In the genomic region with DNA sequence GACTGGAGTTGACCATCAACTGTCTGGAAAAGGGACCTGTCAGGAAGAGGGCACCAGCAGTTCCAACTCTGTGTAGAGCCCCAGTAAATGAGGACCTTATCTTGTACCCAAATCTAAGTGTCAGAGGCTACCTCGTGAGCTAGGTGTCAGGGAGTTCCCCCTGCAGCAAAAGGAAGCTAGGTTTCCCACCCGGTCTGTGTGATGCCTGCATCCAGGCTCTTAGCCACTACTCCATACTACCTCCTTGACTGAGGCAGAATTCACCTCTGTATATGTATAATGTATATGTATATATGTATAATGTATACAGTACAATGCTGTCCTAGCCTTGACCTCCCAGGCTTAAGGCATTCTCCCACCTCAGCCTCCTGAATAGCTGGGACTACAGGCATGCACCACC, we compare ENCODE assay signal across 11 cellular contexts. TPM values are rescaled to one million over a fixed set of nuclear protein-coding genes. Genes with fewer than 3 reads are reported as not detected.
DNase-seq lines count a peak whose midpoint lies in the region; ATAC-seq and TF ChIP-seq lines count a peak whose summit lies in the region.
"Had no signal": no experiment of that assay in that cellular context is flagged by ENCODE, and none has a peak within 500 bp of the region (broad histone marks: within the 10 kb centered on the region; RNA-seq: fewer than 3 reads in every experiment).

No MANE protein-coding gene starts in this region.

- DNase-seq in IMR-90 (no peak), SW 1271 (lab: John Stamatoyannopoulos, UW) (no peak), SW480 (ENCODE audit: low spot score) (no peak), GM23338 (ENCODE audit: low spot score) (no peak)
- DNase-seq: NCI-H187 treated with DMSO at 0.1 percent for 48 hours, SHP77 had no signal

- H3K4me1 Mint-ChIP-seq in brain, result peaks cover 4% of the 10 kb centered on the region
- H3K4me1 Mint-ChIP-seq in nephron, result no peaks in the 10 kb centered on the region
- no peaks in the 10 kb centered on the region; the same call in 2 of the 3 replicates for H3K4me1 Mint-ChIP-seq in GM23338

- H3K4me3 Mint-ChIP-seq in brain, result peak overlapping the region; percentile 70 to 78 (median 73)
- H3K4me3 Mint-ChIP-seq in nephron, result peak overlapping the region; percentile 52 to 80 (median 69)
- no peak overlapping the region for H3K4me3 Mint-ChIP-seq in GM23338

- dilution Hi-C loops in IMR-90 (cut with HindIII; ENCODE audit: low sequenced_read_pairs, unreplicated experiment), result no loop called here

- WGBS in IMR-90 (ENCODE audit: extremely low coverage in 2 of 2, insufficient read length in 1 of 2), 2 experiments, result no CpG with 5 or more reads among the region's 2 CpGs

- peak overlapping the region; percentile 34; the same call in 1 of the 2 replicates for H3K23ac ChIP-seq in IMR-90 (ENCODE audit: low read depth, low read length)

- POLR2A ChIA-PET in IMR-90 (lab: Charles Lee; ENCODE audit: unreplicated experiment), result no interaction called here

- intact Hi-C loops in IMR-90 (cut with micrococcal nuclease), result loop anchor here (1.0 to 10.0 kb wide), 3 partner anchors 86 to 351 kb away; a partner anchor contains a TSS

- H3K36me3 ChIP-seq in BLaER1 (no peaks in the 10 kb centered on the region), IMR-90 (ENCODE audit: control insufficient read depth, insufficient read depth, low read length) (no peaks in the 10 kb centered on the region), GM23338 (ENCODE audit: insufficient read depth) (no peaks in the 10 kb centered on the region)

- no peak overlapping the region for H3K18ac ChIP-seq in IMR-90 (ENCODE audit: low read depth, low read length)

- H4K91ac ChIP-seq in IMR-90 (ENCODE audit: insufficient read depth, low read depth, low read length), result no peak overlapping the region

- ATAC-seq in IMR-90 (ENCODE audit: low read depth) (no peak), GM21447 (IDR thresholded peaks at IDR 0.05; ENCODE audit: unreplicated experiment) (no peak), GM23338 (no peak)

- TF ChIP-seq POLR2A in IMR-90 (IDR thresholded peaks at IDR 0.05; ENCODE audit: low read depth, low read length), result no peak

- peaks cover 4% of the 10 kb centered on the region; the same call in 1 of the 2 replicates for H3K9me1 ChIP-seq in IMR-90 (ENCODE audit: insufficient read depth, low read length)

- H3K4me1 ChIP-seq in BLaER1 (peaks cover 27% of the 10 kb centered on the region), IMR-90 (ENCODE audit: control insufficient read depth, insufficient read depth, low read length) (0 out of 2 replicates have a peak, but pooled peaks cover 4% of the 10 kb centered on the region), GM23338 (ENCODE audit: insufficient read depth) (no peaks in the 10 kb centered on the region)

- H3K9me3 ChIP-seq in BLaER1, result no peaks in the 10 kb centered on the region
- H3K9me3 ChIP-seq in IMR-90 (ENCODE audit: control insufficient read depth, insufficient read depth, low read length), result no peaks in the 10 kb centered on the region

- no peak overlapping the region; the same call in 1 of the 2 replicates for H2BK20ac ChIP-seq in IMR-90 (ENCODE audit: low read depth, low read length)

- H3F3A ChIP-seq in GM23338 (replicated peaks; ENCODE audit: low read depth), result no peaks in the 10 kb centered on the region

- H2AFZ ChIP-seq in IMR-90 (replicated peaks; ENCODE audit: low read length, poor library complexity), result no peak overlapping the region
- no peak overlapping the region for H2AFZ ChIP-seq in GM23338

- H2BK5ac ChIP-seq in IMR-90 (ENCODE audit: low read depth, low read length, poor library complexity, severe bottlenecking), result no peak overlapping the region

- no TSS peak for BruUV-seq in IMR-90 (replicated peaks; lab: Mats Ljungman, UMichigan)

- H2AK9ac ChIP-seq in IMR-90 (replicated peaks; ENCODE audit: low read depth, low read length, poor library complexity), result no peak overlapping the region

- H3K4ac ChIP-seq in IMR-90 (ENCODE audit: low read depth, low read length), result peak overlapping the region; percentile 66; the same call in 1 of the 2 replicates

- in situ Hi-C loops in IMR-90 (cut with MboI; ENCODE audit: low sequenced_read_pairs), result loop anchor here (5.0 kb wide), 1 partner anchor 93 kb away; no protein-coding TSS in a partner anchor

- H3K4me2 ChIP-seq in BLaER1, result peak overlapping the region; percentile 79
- no peak overlapping the region for H3K4me2 ChIP-seq in IMR-90 (ENCODE audit: low read depth, low read length)
- no peak overlapping the region for H3K4me2 ChIP-seq in GM23338

- H3K27ac Mint-ChIP-seq in brain (peak overlapping the region in 2 of 5 experiments; percentile 40 to 53), nephron (no peak overlapping the region), GM23338 (no peak overlapping the region)

- no peaks in the 10 kb centered on the region for H3K79me1 ChIP-seq in IMR-90 (ENCODE audit: low read depth in 1 of 2, low read length in 2 of 2)

- peaks cover 0 to 3% (median 0%) of the 10 kb centered on the region in 5 experiments for H3K9me3 Mint-ChIP-seq in brain
- H3K9me3 Mint-ChIP-seq in nephron, result no peaks in the 10 kb centered on the region
- H3K9me3 Mint-ChIP-seq in GM23338, result no peaks in the 10 kb centered on the region

- H3K36me3 Mint-ChIP-seq in brain, result no peaks in the 10 kb centered on the region
- H3K36me3 Mint-ChIP-seq in nephron (ENCODE audit: low read depth), result no peaks in the 10 kb centered on the region
- H3K36me3 Mint-ChIP-seq in GM23338 (ENCODE audit: low read depth), result no peaks in the 10 kb centered on the region

- no peaks in the 10 kb centered on the region for H3K9me2 ChIP-seq in GM23338 (ENCODE audit: insufficient read depth)

- H3K27me3 ChIP-seq in BLaER1 (no peaks in the 10 kb centered on the region), IMR-90 (ENCODE audit: control insufficient read depth, insufficient read depth, low read length) (no peaks in the 10 kb centered on the region), GM23338 (ENCODE audit: insufficient read depth) (peaks cover 4% of the 10 kb centered on the region)

- peak overlapping the region in 1 of 2 experiments; percentile 41; a peak in 1 of 4 replicates for H4K8ac ChIP-seq in IMR-90 (ENCODE audit: low read depth in 2 of 2, low read length in 2 of 2)

- H3K9ac ChIP-seq in BLaER1, result no peak overlapping the region
- no peak overlapping the region for H3K9ac ChIP-seq in IMR-90 (ENCODE audit: low read depth, low read length)

- no peak for TF ChIP-seq CTCF in IMR-90 (conservative IDR thresholded peaks at IDR 0.05; ENCODE audit: low read depth, low read length)
- no peak for TF ChIP-seq CTCF in brain (conservative IDR thresholded peaks at IDR 0.05)
- no peak for TF ChIP-seq CTCF in nephron (IDR thresholded peaks at IDR 0.05; ENCODE audit: unreplicated experiment in 3 of 3)
- TF ChIP-seq CTCF in GM23338 (conservative IDR thresholded peaks at IDR 0.05; ENCODE audit: low read depth in 2 of 2), result no peak

- H4K20me1 ChIP-seq in BLaER1 (no peaks in the 10 kb centered on the region), IMR-90 (ENCODE audit: insufficient read depth, low read length) (no peaks in the 10 kb centered on the region), GM23338 (replicated peaks; ENCODE audit: insufficient read depth) (no peaks in the 10 kb centered on the region)

- H3K14ac ChIP-seq in IMR-90 (replicated peaks; ENCODE audit: low read depth, low read length), result 0 out of 2 replicates have a peak overlapping the region, but pooled peaks have one; percentile 15

- H2AK5ac ChIP-seq in IMR-90 (ENCODE audit: low read depth, low read length), result peak overlapping the region; percentile 1; the same call in 1 of the 2 replicates

- no peak overlapping the region; the same call in 1 of the 2 replicates for H2BK120ac ChIP-seq in IMR-90 (ENCODE audit: low read depth, low read length)

- H3K56ac ChIP-seq in IMR-90 (ENCODE audit: extremely low read depth, insufficient read depth, low read length), result no peak overlapping the region

- H3K27me3 Mint-ChIP-seq in brain, result peaks cover 30% of the 10 kb centered on the region
- peaks cover 23% of the 10 kb centered on the region for H3K27me3 Mint-ChIP-seq in nephron (ENCODE audit: low read depth)
- peaks cover 2% of the 10 kb centered on the region for H3K27me3 Mint-ChIP-seq in GM23338 (ENCODE audit: insufficient read depth, low read depth, poor library complexity)

- H3K27ac ChIP-seq in BLaER1 (no peak overlapping the region), IMR-90 (ENCODE audit: insufficient read depth, low read length) (no peak overlapping the region), GM23338 (ENCODE audit: low read depth) (no peak overlapping the region)
- H3K27ac ChIP-seq: epithelial cell of prostate had no signal

- H3K79me2 ChIP-seq in GM23338 (replicated peaks; ENCODE audit: insufficient read depth), result no peaks in the 10 kb centered on the region

- H2BK15ac ChIP-seq in IMR-90 (ENCODE audit: low read depth, low read length), result 0 out of 3 replicates have a peak overlapping the region, but pooled peaks have one; percentile 27

- H4K5ac ChIP-seq in IMR-90 (ENCODE audit: low read depth, low read length), result no peak overlapping the region

- CTCF ChIA-PET in IMR-90 (lab: Yijun Ruan, JAX), result interaction anchor here (0.6 to 3.7 kb wide), 16 partner anchors 10 to 313 kb away, joined by 3 to 32 read pairs (median 4); a partner anchor contains a TSS

- TF ChIP-seq RAD21 in IMR-90 (IDR thresholded peaks at IDR 0.05; ENCODE audit: low read length), result no peak

- H3K4me3 ChIP-seq in BLaER1, result 0 out of 2 replicates have a peak overlapping the region, but pooled peaks have one; percentile 29
- no peak overlapping the region for H3K4me3 ChIP-seq in IMR-90 (ENCODE audit: insufficient read depth, low read depth, low read length)
- H3K4me3 ChIP-seq in GM23338, result no peak overlapping the region

TF ChIP-seq in GM23338, 12 proteins besides CTCF, POLR2A, EP300 and RAD21:
- TF ChIP-seq POLR2AphosphoS5 (IDR thresholded peaks at IDR 0.05; ENCODE audit: low read depth), result no peak
- TF ChIP-seq ZNF114 (CRISPR knock-in tag; IDR thresholded peaks at IDR 0.05), result no peak
- no peak for TF ChIP-seq STAT1 (IDR thresholded peaks at IDR 0.05; ENCODE audit: unreplicated experiment)
- TF ChIP-seq EZH2 (IDR thresholded peaks at IDR 0.05; ENCODE audit: low read depth, unreplicated experiment), result no peak

RNA-seq across cellular contexts. Expression of a gene that starts 15.5 kb away (rescaled TPM):
- 31.7 and 36.1 TPM in 2 replicates for total RNA-seq in IMR-90 (2012; rRNA removed)
- polyA plus RNA-seq in IMR-90 (2012; rRNA removed) (12.9 and 13.1 TPM in 2 replicates), brain (ENCODE audit: insufficient read depth, low read depth, low replicate concordance) (6.7 TPM), GM23338 (2016; fragmentation: Nextera tagmentation; extraction: Ambion mirVana) (125 and 152 TPM in 2 replicates)
- polyA plus RNA-seq in IMR-90 (2012; cell fraction: cytosol; rRNA removed), result 5.5 and 5.7 TPM in 2 replicates
- 6.7 and 17.7 TPM in 2 replicates for polyA plus RNA-seq in IMR-90 (2012; cell fraction: nucleus; rRNA removed; ENCODE audit: low replicate concordance)
- 44.1 and 45.7 TPM in 2 replicates for total RNA-seq in GM23338 (2014; rRNA removed; shearing (Covaris generic))

RNA-seq across cellular contexts. Expression of a gene that starts 33.1 kb away (rescaled TPM):
- total RNA-seq in IMR-90 (2012; rRNA removed), result under 0.01 and 0.18 TPM in 2 replicates
- polyA plus RNA-seq in IMR-90 (2012; rRNA removed) (0.03 and 0.06 TPM in 2 replicates), brain (ENCODE audit: insufficient read depth, low read depth, low replicate concordance) (0.14 TPM), GM23338 (2016; fragmentation: Nextera tagmentation; extraction: Ambion mirVana) (2.1 and 2.4 TPM in 2 replicates)
- 0.04 TPM in 1 of 2 replicates, not detected in the other for polyA plus RNA-seq in IMR-90 (2012; cell fraction: cytosol; rRNA removed)
- polyA plus RNA-seq in IMR-90 (2012; cell fraction: nucleus; rRNA removed; ENCODE audit: low replicate concordance), result 0.10 and 0.13 TPM in 2 replicates
- 4.1 and 4.7 TPM in 2 replicates for total RNA-seq in GM23338 (2014; rRNA removed; shearing (Covaris generic))
